ENCODE assay signal across 9 cellular contexts in the genomic region with DNA sequence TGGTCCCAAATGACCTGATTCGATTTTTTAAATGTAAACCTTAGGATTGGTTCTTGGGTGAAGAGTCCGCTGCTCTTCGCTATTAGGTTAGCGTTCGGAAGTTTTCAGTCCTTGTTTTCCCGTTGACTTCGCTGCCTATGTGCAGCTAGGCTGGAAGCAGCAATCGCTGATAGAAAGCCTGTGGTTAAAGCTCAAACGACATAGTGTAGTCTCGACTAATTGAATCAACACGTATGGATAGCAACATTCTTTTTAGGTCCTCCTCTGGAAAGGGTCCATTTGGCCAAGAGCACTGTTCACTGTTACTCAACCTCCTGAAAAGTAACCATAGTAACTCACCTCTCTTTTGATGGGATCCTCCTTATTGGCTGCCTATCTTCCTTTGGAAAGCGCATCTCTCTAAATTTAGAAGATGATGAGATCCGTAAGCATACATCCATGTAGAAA.
DNase-seq lines count a peak whose midpoint lies in the region; ATAC-seq and TF ChIP-seq lines count a peak whose summit lies in the region.
"Had no signal": no experiment of that assay in that cellular context is flagged by ENCODE, and none has a peak within 500 bp of the region (broad histone marks: within the 10 kb centered on the region; RNA-seq: fewer than 3 reads in every experiment).

No MANE protein-coding gene starts in this region.

- no peaks in the 10 kb centered on the region for H3F3A ChIP-seq in SU-DHL-6 (ENCODE audit: insufficient read depth)

- no peaks in the 10 kb centered on the region for H3K36me3 Mint-ChIP-seq in T-helper 1 cell treated with Interleukin-12 subunit alpha and Interleukin-12 subunit beta and Interleukin-4 antibody, amounts not matched to agents 30 μg/mL and 1 μg/mL, for 36 hours (ENCODE audit: low read depth)
- H3K36me3 Mint-ChIP-seq in stimulated activated naive B cell treated with anti-CD40 and anti-IgM and Interleukin-4, amounts not matched to agents 10 μg/mL and 1 μg/mL and 100 μg/mL, for 72 hours, result no peaks in the 10 kb centered on the region

- no peaks in the 10 kb centered on the region for H3K36me3 ChIP-seq in SU-DHL-6 (ENCODE audit: low read length)
- no peaks in the 10 kb centered on the region for H3K36me3 ChIP-seq in iPS-15b (ENCODE audit: control insufficient read depth, insufficient read depth, low read length)

- H3K27me3 ChIP-seq in SU-DHL-6 (ENCODE audit: low read length), result no peaks in the 10 kb centered on the region
- peaks cover 49% of the 10 kb centered on the region for H3K27me3 ChIP-seq in iPS-15b (ENCODE audit: control insufficient read depth, insufficient read depth, low read length)

- H3K9me3 ChIP-seq in SU-DHL-6 (ENCODE audit: insufficient read depth, low read length) (no peaks in the 10 kb centered on the region), iPS-15b (ENCODE audit: control insufficient read depth, insufficient read depth, low read length) (no peaks in the 10 kb centered on the region)

- H3K27ac ChIP-seq in SU-DHL-6 (ENCODE audit: low read depth, low read length), result no peak overlapping the region

- no peaks in the 10 kb centered on the region for H3K4me1 Mint-ChIP-seq in T-helper 1 cell treated with Interleukin-12 subunit alpha and Interleukin-12 subunit beta and Interleukin-4 antibody, amounts not matched to agents 30 μg/mL and 1 μg/mL, for 36 hours (ENCODE audit: low read depth)
- peaks cover 19 to 27% of the 10 kb centered on the region in 2 donors for H3K4me1 Mint-ChIP-seq in stimulated activated naive B cell treated with anti-CD40 and anti-IgM and Interleukin-4, amounts not matched to agents 10 μg/mL and 1 μg/mL and 100 μg/mL, for 72 hours

- H3K4me3 ChIP-seq in SU-DHL-6 (ENCODE audit: insufficient read depth, low read length, poor library complexity, severe bottlenecking), result peak overlapping the region; percentile 40
- H3K4me3 ChIP-seq in iPS-15b (ENCODE audit: low read depth, low read length), result peak overlapping the region; percentile 68

- H3K9me2 ChIP-seq in SU-DHL-6 (replicated peaks; ENCODE audit: insufficient read depth, low read length), result no peaks in the 10 kb centered on the region

- peak overlapping the region; percentile 30; the same call in 1 of the 2 replicates for H3K9ac ChIP-seq in SU-DHL-6 (ENCODE audit: low read length)
- no peak overlapping the region for H3K9ac ChIP-seq in iPS-15b (ENCODE audit: low read depth, low read length)

- peak overlapping the region; percentile 60 for H3K4me2 ChIP-seq in SU-DHL-6 (ENCODE audit: low read depth, low read length, poor library complexity, severe bottlenecking)

- peak overlapping the region; percentile 37 for H2AFZ ChIP-seq in SU-DHL-6 (ENCODE audit: low read depth, low read length, severe bottlenecking)

- H3K27ac Mint-ChIP-seq in T-helper 1 cell treated with Interleukin-12 subunit alpha and Interleukin-12 subunit beta and Interleukin-4 antibody, amounts not matched to agents 30 μg/mL and 1 μg/mL, for 36 hours, result no peak overlapping the region
- H3K27ac Mint-ChIP-seq in stimulated activated naive B cell treated with anti-CD40 and anti-IgM and Interleukin-4, amounts not matched to agents 10 μg/mL and 1 μg/mL and 100 μg/mL, for 72 hours, result no peak overlapping the region
- H3K27ac Mint-ChIP-seq: activated T-helper 1 cell treated with anti-CD3 and anti-CD28 coated beads, Interleukin-12 subunit alpha, Interleukin-12 subunit beta, Interleukin-2, Interleukin-4 antibody, amounts not matched to agents 30 ng/mL and 10 ng/mL and 1 ng/mL, durations not matched to agents 14 hours and 24 hours and 36 hours had no signal

- no peaks in the 10 kb centered on the region for H3K9me3 Mint-ChIP-seq in T-helper 1 cell treated with Interleukin-12 subunit alpha and Interleukin-12 subunit beta and Interleukin-4 antibody, amounts not matched to agents 30 μg/mL and 1 μg/mL, for 36 hours
- no peaks in the 10 kb centered on the region for H3K9me3 Mint-ChIP-seq in stimulated activated naive B cell treated with anti-CD40 and anti-IgM and Interleukin-4, amounts not matched to agents 10 μg/mL and 1 μg/mL and 100 μg/mL, for 72 hours
- H3K9me3 Mint-ChIP-seq: activated T-helper 1 cell treated with anti-CD3 and anti-CD28 coated beads, Interleukin-12 subunit alpha, Interleukin-12 subunit beta, Interleukin-2, Interleukin-4 antibody, amounts not matched to agents 30 ng/mL and 10 ng/mL and 1 ng/mL, durations not matched to agents 14 hours and 24 hours and 36 hours had no signal

- H3K27me3 Mint-ChIP-seq in T-helper 1 cell treated with Interleukin-12 subunit alpha and Interleukin-12 subunit beta and Interleukin-4 antibody, amounts not matched to agents 30 μg/mL and 1 μg/mL, for 36 hours (ENCODE audit: low read depth), result peaks cover 79% of the 10 kb centered on the region
- H3K27me3 Mint-ChIP-seq in stimulated activated naive B cell treated with anti-CD40 and anti-IgM and Interleukin-4, amounts not matched to agents 10 μg/mL and 1 μg/mL and 100 μg/mL, for 72 hours, result peaks cover 18% of the 10 kb centered on the region in 2 donors

- H3K4me3 Mint-ChIP-seq in T-helper 1 cell treated with Interleukin-12 subunit alpha and Interleukin-12 subunit beta and Interleukin-4 antibody, amounts not matched to agents 30 μg/mL and 1 μg/mL, for 36 hours, result peak overlapping the region; percentile 5
- peak overlapping the region; percentile 85 to 89 for H3K4me3 Mint-ChIP-seq in stimulated activated naive B cell treated with anti-CD40 and anti-IgM and Interleukin-4, amounts not matched to agents 10 μg/mL and 1 μg/mL and 100 μg/mL, for 72 hours
- H3K4me3 Mint-ChIP-seq: activated T-helper 1 cell treated with anti-CD3 and anti-CD28 coated beads, Interleukin-12 subunit alpha, Interleukin-12 subunit beta, Interleukin-2, Interleukin-4 antibody, amounts not matched to agents 30 ng/mL and 10 ng/mL and 1 ng/mL, durations not matched to agents 14 hours and 24 hours and 36 hours had no signal

- DNase-seq in T-helper 1 cell (no peak), NCI-H2081 (lab: John Stamatoyannopoulos, UW) (no peak)
- no peak for DNase-seq in stimulated activated naive B cell treated with anti-CD40 and anti-IgM and Interleukin-4, amounts not matched to agents 10 μg/mL and 1 μg/mL and 100 μg/mL, for 72 hours
- no peak for DNase-seq in stimulated activated CD4-positive, alpha-beta T cell treated with anti-CD3 and anti-CD28 coated beads, Interleukin-2, amount 100 ng/mL, for 48 hours

- H3K79me2 ChIP-seq in SU-DHL-6 (ENCODE audit: insufficient read depth, low read length), result no peaks in the 10 kb centered on the region

- TF ChIP-seq CTCF in SU-DHL-6 (IDR thresholded peaks at IDR 0.05; ENCODE audit: insufficient read depth, low read length, poor library complexity, severe bottlenecking), result no peak

- no peak for ATAC-seq in stimulated activated naive B cell treated with anti-CD40 and anti-IgM and Interleukin-4, amounts not matched to agents 10 μg/mL and 1 μg/mL and 100 μg/mL, for 72 hours (replicated peaks)
- no peak for ATAC-seq in GM21786 (IDR thresholded peaks at IDR 0.05; ENCODE audit: unreplicated experiment)

- H3K4me1 ChIP-seq in iPS-15b (ENCODE audit: control insufficient read depth, insufficient read depth, low read length), result peaks cover 3% of the 10 kb centered on the region

- H4K20me1 ChIP-seq in SU-DHL-6 (ENCODE audit: low read depth, low read length), result no peaks in the 10 kb centered on the region
